Comparison of ENCODE assay signal across 8 cellular contexts in the genomic region with DNA sequence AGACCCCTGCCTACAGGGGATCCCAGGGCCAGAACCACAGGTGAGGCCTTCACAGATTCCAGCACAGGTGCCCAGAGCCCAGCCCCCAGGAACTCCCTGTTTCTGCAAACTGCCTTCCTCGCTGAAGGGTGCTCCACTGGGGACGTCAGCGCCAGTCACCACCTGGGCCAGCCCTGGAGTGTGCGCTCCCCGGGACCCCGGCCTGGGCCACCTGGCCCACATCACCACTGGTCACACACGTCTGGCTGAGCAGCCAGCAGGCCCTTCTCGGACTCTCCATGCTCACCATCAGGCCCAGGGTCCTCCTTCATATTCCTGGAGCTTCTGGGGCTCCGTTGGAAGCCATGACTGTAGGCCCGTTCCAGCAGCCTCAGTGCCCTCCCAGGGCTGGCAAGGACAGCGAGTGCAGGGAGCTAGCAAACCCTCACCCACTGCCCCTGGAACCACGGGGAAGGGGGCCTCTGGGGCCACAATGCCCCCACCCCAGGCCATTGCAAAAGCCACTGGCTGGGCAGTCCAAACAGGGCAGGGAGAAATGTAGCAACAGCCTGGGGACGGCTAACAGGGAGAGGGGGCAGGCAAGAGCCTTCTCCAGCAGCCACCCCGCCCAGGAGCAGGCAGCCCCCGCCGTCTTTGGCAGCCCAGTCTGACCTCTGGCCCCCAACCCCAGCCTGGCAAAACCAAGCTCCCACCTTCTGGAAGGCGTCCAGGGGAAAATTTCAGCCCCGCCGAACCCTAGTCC. TPM values are rescaled to one million over a fixed set of nuclear protein-coding genes. Genes with fewer than 3 reads are reported as not detected.
DNase-seq lines count a peak whose midpoint lies in the region; ATAC-seq and TF ChIP-seq lines count a peak whose summit lies in the region.

No MANE protein-coding gene starts in this region.

- H3K36me3 ChIP-seq in heart left ventricle (peaks cover 0 to 5% (median 0%) of the 10 kb centered on the region in 9 donors), body of pancreas (replicated peaks in 1 of 2; ENCODE audit: insufficient read depth in 1 of 2, low read depth in 2 of 2) (no peaks in the 10 kb centered on the region), vagina (no peaks in the 10 kb centered on the region)

- WGBS in heart left ventricle, 4 donors, result 32 to 50% (median 38%) methylated on average over 9 to 19 of the region's 19 CpGs
- WGBS in body of pancreas, 2 donors, result 5 to 10% methylated on average over 6 to 16 of the region's 19 CpGs
- 20 to 52% methylated on average over 12 to 18 of the region's 19 CpGs for WGBS in lower leg skin, 2 donors

- ATAC-seq in heart left ventricle, result peak in 1 of 4 donors; percentile 4
- ATAC-seq in body of pancreas, result no peak
- no peak for ATAC-seq in GM19397 (IDR thresholded peaks at IDR 0.05; ENCODE audit: unreplicated experiment)
- no peak for ATAC-seq in GM19455 (IDR thresholded peaks at IDR 0.05; ENCODE audit: unreplicated experiment)
- ATAC-seq in HG03039 (IDR thresholded peaks at IDR 0.05; ENCODE audit: unreplicated experiment), result no peak

- H3K4me1 ChIP-seq in heart left ventricle (peaks cover 9 to 84% (median 52%) of the 10 kb centered on the region in 12 donors), body of pancreas (peaks cover 80% of the 10 kb centered on the region), vagina (peaks cover 30% of the 10 kb centered on the region)

- no peak for TF ChIP-seq POLR2A in heart left ventricle (IDR thresholded peaks at IDR 0.05)
- no peak for TF ChIP-seq POLR2A in body of pancreas (IDR thresholded peaks at IDR 0.05)
- no peak for TF ChIP-seq POLR2A in lower leg skin (IDR thresholded peaks at IDR 0.05)
- no peak for TF ChIP-seq POLR2A in vagina (IDR thresholded peaks at IDR 0.05)

- peak overlapping the region; percentile 57 to 95 (median 89) for H3K27ac ChIP-seq in heart left ventricle
- H3K27ac ChIP-seq in body of pancreas, result peak overlapping the region; percentile 93 to 98 (median 96)
- peak overlapping the region; percentile 71 for H3K27ac ChIP-seq in vagina

- DNase-seq in heart left ventricle, result peak in 3 of 5 donors; percentile 38 to 71 (median 48)
- DNase-seq in cardiac septum (ENCODE audit: low spot score), result no peak
- DNase-seq in body of pancreas, result peak in 3 of 4 donors; percentile 41 to 46 (median 43)
- DNase-seq in lower leg skin (ENCODE audit: low spot score in 2 of 2), result no peak
- DNase-seq in vagina (ENCODE audit: extremely low spot score in 2 of 2), result no peak

- no peaks in the 10 kb centered on the region for H3K27me3 ChIP-seq in heart left ventricle
- H3K27me3 ChIP-seq in body of pancreas, result no peaks in the 10 kb centered on the region
- H3K27me3 ChIP-seq in vagina, result no peaks in the 10 kb centered on the region

- no peaks in the 10 kb centered on the region for H3K9me3 ChIP-seq in heart left ventricle
- no peaks in the 10 kb centered on the region for H3K9me3 ChIP-seq in body of pancreas
- no peaks in the 10 kb centered on the region for H3K9me3 ChIP-seq in vagina

- H3K4me3 ChIP-seq in heart left ventricle, result peak overlapping the region; percentile 59 to 94 (median 86)
- peak overlapping the region; percentile 67 to 82 for H3K4me3 ChIP-seq in body of pancreas
- H3K4me3 ChIP-seq in lower leg skin (ENCODE audit: low read depth, poor library complexity, severe bottlenecking), result peak overlapping the region; percentile 56
- H3K4me3 ChIP-seq in vagina, result peak overlapping the region; percentile 84 to 90

- intact Hi-C loops in heart left ventricle (cut with DNase I) (loop anchor here in 3 of 10 donors (5.0 kb wide), 1 partner anchor 41 kb away; no protein-coding TSS in a partner anchor), cardiac septum (cut with DNase I) (no loop called here), body of pancreas (cut with DNase I) (no loop called here), lower leg skin (cut with DNase I; ENCODE audit: low total_unique reads) (no loop called here), vagina (cut with DNase I) (no loop called here)

- no peak for TF ChIP-seq CTCF in heart left ventricle (IDR thresholded peaks at IDR 0.05)
- no peak for TF ChIP-seq CTCF in body of pancreas (IDR thresholded peaks at IDR 0.05)
- TF ChIP-seq CTCF in lower leg skin (IDR thresholded peaks at IDR 0.05), result no peak
- no peak for TF ChIP-seq CTCF in vagina (IDR thresholded peaks at IDR 0.05)

RNA-seq across cellular contexts. Expression of a gene that starts 1.3 kb away (rescaled TPM):
- 10 to 100 TPM; 52.4 to 90.7 (median 62.5) TPM for total RNA-seq in heart left ventricle
- 100 to 1,000 TPM in 1 of 2 donors, 10 to 100 TPM in 1; 88.8 to 122 TPM for polyA plus RNA-seq in heart left ventricle
- 48.4 TPM for total RNA-seq in cardiac septum
- total RNA-seq in body of pancreas, result 100 to 1,000 TPM in 1 of 2 donors, 10 to 100 TPM in 1; 94.2 to 275 TPM
- 10 to 100 TPM; 52.4 to 77.7 (median 63.5) TPM for total RNA-seq in lower leg skin
- 87.2 TPM for total RNA-seq in vagina

RNA-seq across cellular contexts. Expression of a gene that starts 23.2 kb away (rescaled TPM):
- total RNA-seq in heart left ventricle, result 100 to 1,000 TPM in 2 of 9 donors, 10 to 100 TPM in 7; 56.4 to 142 (median 94.0) TPM
- 100 to 1,000 TPM; 103 to 137 TPM for polyA plus RNA-seq in heart left ventricle
- total RNA-seq in cardiac septum, result 85.3 TPM
- 10 to 100 TPM; 14.8 to 47.0 TPM for total RNA-seq in body of pancreas
- 10 to 100 TPM; 27.8 to 62.2 (median 46.2) TPM for total RNA-seq in lower leg skin
- 272 TPM for total RNA-seq in vagina

RNA-seq across cellular contexts. Expression of a gene that starts 26.4 kb away (rescaled TPM):
- total RNA-seq in heart left ventricle (10 to 100 TPM; 14.4 to 46.3 (median 19.8) TPM), cardiac septum (28.3 TPM), body of pancreas (10 to 100 TPM in 1 of 2 donors, 1 to 10 TPM in 1; 2.0 to 25.7 TPM), lower leg skin (10 to 100 TPM in 2 of 4 donors, 1 to 10 TPM in 2; 7.1 to 13.5 (median 9.5) TPM), vagina (11.5 TPM)
- polyA plus RNA-seq in heart left ventricle, result 10 to 100 TPM; 18.1 to 24.4 TPM

RNA-seq across cellular contexts. Expression of a gene that starts 56.8 kb away (rescaled TPM):
- total RNA-seq in heart left ventricle (10 to 100 TPM in 5 of 9 donors, 1 to 10 TPM in 2, under 1 TPM in 2; 0.50 to 21.5 (median 10.1) TPM), cardiac septum (3.3 TPM), body of pancreas (1 to 10 TPM in 1 of 2 donors, under 1 TPM in 1; 0.78 to 4.6 TPM), lower leg skin (1 to 10 TPM in 2 of 4 donors, under 1 TPM in 1, not detected in 1; 0.61 to 5.7 (median 1.7) TPM), vagina (8.3 TPM)
- polyA plus RNA-seq in heart left ventricle, result 10 to 100 TPM; 15.7 to 40.7 TPM

Comparison
In these comparisons a context has a peak if more than half of its experiments do, and no peak if none do; other contexts are left out.
1. DNase-seq: peak in heart left ventricle (3 of 5) and body of pancreas (3 of 4); none in cardiac septum (single experiment), lower leg skin (0 of 2) and vagina (0 of 2).
2. Peak in every context shown above with its lines, with median percentiles within 50 percentile points of each other: H3K27ac ChIP-seq and H3K4me3 ChIP-seq.